Comparison of ENCODE assay signal across 9 cellular contexts in genomic region chr10:88114368-88114767, GRCh38.
A peak's percentile ranks its signal among the peaks of the same experiment; 100 is the strongest.
DNase-seq lines count a peak whose midpoint lies in the region; ATAC-seq, FAIRE-seq and TF ChIP-seq lines count a peak whose summit lies in the region.
"Had no signal": no experiment of that assay in that cellular context is flagged by ENCODE, and none has a peak within 500 bp of the region (broad histone marks: within the 10 kb centered on the region; RNA-seq: fewer than 3 reads in every experiment).

No MANE protein-coding gene starts in this region.

- H3K4me2 ChIP-seq in GM23338: no peak overlapping the region

- no peak overlapping the region for H3K4me3 ChIP-seq in GM23338
- H3K4me3 ChIP-seq in dorsolateral prefrontal cortex: no peak overlapping the region

- H3K9me3 Mint-ChIP-seq in GM23338: no peaks in the 10 kb centered on the region
- H3K9me3 Mint-ChIP-seq: natural killer cell treated with Interleukin-12 subunit alpha and Interleukin-12 subunit beta and Interleukin-15 and Interleukin-18, amount 100 ng/mL, for 72 hours had no signal

- no peaks in the 10 kb centered on the region for H3F3A ChIP-seq in GM23338 (replicated peaks; ENCODE audit: low read depth)

- H3K27ac ChIP-seq in GM23338 (ENCODE audit: low read depth): no peak overlapping the region
- no peak overlapping the region for H3K27ac ChIP-seq in dorsolateral prefrontal cortex

- no peak for FAIRE-seq in urothelium cell line (lab: Jason Lieb, UNC)

- peak; percentile 92 for ATAC-seq in GM23338
- no peak for ATAC-seq in HG03457 (IDR thresholded peaks at IDR 0.05; ENCODE audit: unreplicated experiment)

- H3K36me3 Mint-ChIP-seq in GM23338 (ENCODE audit: low read depth): no peaks in the 10 kb centered on the region
- H3K36me3 Mint-ChIP-seq: natural killer cell treated with Interleukin-12 subunit alpha and Interleukin-12 subunit beta and Interleukin-15 and Interleukin-18, amount 100 ng/mL, for 72 hours had no signal

- H3K79me2 ChIP-seq in GM23338 (replicated peaks; ENCODE audit: insufficient read depth): no peaks in the 10 kb centered on the region

- peak; percentile 21 for DNase-seq in DMS 273 treated with DMSO at 0.1 percent for 48 hours (lab: John Stamatoyannopoulos, UW)
- peak; percentile 71 for DNase-seq in GM23338 (ENCODE audit: low spot score)
- DNase-seq in NCI-H526 (lab: John Stamatoyannopoulos, UW): peak; percentile 7 to 57
- DNase-seq in dorsolateral prefrontal cortex: peak in 2 of 10 donors; percentile 7 to 10
- DNase-seq in myocyte (ENCODE audit: low read depth): peak; percentile 23
- no peak for DNase-seq in NCI-H774 (lab: John Stamatoyannopoulos, UW)
- no peak for DNase-seq in urothelium cell line (ENCODE audit: low spot score)

- peaks cover 9% of the 10 kb centered on the region for H3K4me1 Mint-ChIP-seq in GM23338

- H3K27ac Mint-ChIP-seq in GM23338: no peak overlapping the region
- H3K27ac Mint-ChIP-seq: natural killer cell treated with Interleukin-12 subunit alpha and Interleukin-12 subunit beta and Interleukin-15 and Interleukin-18, amount 100 ng/mL, for 72 hours had no signal

- H3K27me3 ChIP-seq in GM23338 (ENCODE audit: insufficient read depth) (no peaks in the 10 kb centered on the region), dorsolateral prefrontal cortex (peaks cover 0 to 3% (median 0%) of the 10 kb centered on the region in 45 donors)

- peaks cover 2% of the 10 kb centered on the region for H3K27me3 Mint-ChIP-seq in GM23338 (ENCODE audit: insufficient read depth, low read depth, poor library complexity)

- peaks cover 8% of the 10 kb centered on the region for H3K9me2 ChIP-seq in GM23338 (ENCODE audit: insufficient read depth)

- no peak overlapping the region for H3K4me3 Mint-ChIP-seq in GM23338
- H3K4me3 Mint-ChIP-seq: natural killer cell treated with Interleukin-12 subunit alpha and Interleukin-12 subunit beta and Interleukin-15 and Interleukin-18, amount 100 ng/mL, for 72 hours had no signal

- H4K20me1 ChIP-seq in GM23338 (replicated peaks; ENCODE audit: insufficient read depth): no peaks in the 10 kb centered on the region

- H3K36me3 ChIP-seq in GM23338 (ENCODE audit: insufficient read depth): no peaks in the 10 kb centered on the region

- H2AFZ ChIP-seq in GM23338: peak overlapping the region; percentile 11; the same call in 1 of the 2 replicates

- H3K4me1 ChIP-seq in GM23338 (ENCODE audit: insufficient read depth): peaks cover 25% of the 10 kb centered on the region

- intact Hi-C loops in dorsolateral prefrontal cortex (cut with DNase I): loop anchor here in 1 of 2 donors (5.0 kb wide), 1 partner anchor 252 kb away; the partner anchor contains the start of genes KLLN and PTEN

- TF ChIP-seq CTCF in GM23338 (conservative IDR thresholded peaks at IDR 0.05; ENCODE audit: low read depth in 2 of 2): peak; percentile 53 to 78
- TF ChIP-seq CTCF in dorsolateral prefrontal cortex (IDR thresholded peaks at IDR 0.05 in 54 of 56, conservative IDR thresholded peaks at IDR 0.05 in 2 of 56; ENCODE audit: low read depth in 1 of 56, partially characterized antibody in 56 of 56): peak in 49 of 56 donors; percentile 20 to 63 (median 40)

TF ChIP-seq in GM23338, 12 proteins besides CTCF, POLR2A, EP300 and RAD21:
- TF ChIP-seq ZNF114 (CRISPR knock-in tag; IDR thresholded peaks at IDR 0.05) (peak; percentile 83), POLR2AphosphoS5 (IDR thresholded peaks at IDR 0.05; ENCODE audit: low read depth) (no peak)
- TF ChIP-seq, protein P1, sequence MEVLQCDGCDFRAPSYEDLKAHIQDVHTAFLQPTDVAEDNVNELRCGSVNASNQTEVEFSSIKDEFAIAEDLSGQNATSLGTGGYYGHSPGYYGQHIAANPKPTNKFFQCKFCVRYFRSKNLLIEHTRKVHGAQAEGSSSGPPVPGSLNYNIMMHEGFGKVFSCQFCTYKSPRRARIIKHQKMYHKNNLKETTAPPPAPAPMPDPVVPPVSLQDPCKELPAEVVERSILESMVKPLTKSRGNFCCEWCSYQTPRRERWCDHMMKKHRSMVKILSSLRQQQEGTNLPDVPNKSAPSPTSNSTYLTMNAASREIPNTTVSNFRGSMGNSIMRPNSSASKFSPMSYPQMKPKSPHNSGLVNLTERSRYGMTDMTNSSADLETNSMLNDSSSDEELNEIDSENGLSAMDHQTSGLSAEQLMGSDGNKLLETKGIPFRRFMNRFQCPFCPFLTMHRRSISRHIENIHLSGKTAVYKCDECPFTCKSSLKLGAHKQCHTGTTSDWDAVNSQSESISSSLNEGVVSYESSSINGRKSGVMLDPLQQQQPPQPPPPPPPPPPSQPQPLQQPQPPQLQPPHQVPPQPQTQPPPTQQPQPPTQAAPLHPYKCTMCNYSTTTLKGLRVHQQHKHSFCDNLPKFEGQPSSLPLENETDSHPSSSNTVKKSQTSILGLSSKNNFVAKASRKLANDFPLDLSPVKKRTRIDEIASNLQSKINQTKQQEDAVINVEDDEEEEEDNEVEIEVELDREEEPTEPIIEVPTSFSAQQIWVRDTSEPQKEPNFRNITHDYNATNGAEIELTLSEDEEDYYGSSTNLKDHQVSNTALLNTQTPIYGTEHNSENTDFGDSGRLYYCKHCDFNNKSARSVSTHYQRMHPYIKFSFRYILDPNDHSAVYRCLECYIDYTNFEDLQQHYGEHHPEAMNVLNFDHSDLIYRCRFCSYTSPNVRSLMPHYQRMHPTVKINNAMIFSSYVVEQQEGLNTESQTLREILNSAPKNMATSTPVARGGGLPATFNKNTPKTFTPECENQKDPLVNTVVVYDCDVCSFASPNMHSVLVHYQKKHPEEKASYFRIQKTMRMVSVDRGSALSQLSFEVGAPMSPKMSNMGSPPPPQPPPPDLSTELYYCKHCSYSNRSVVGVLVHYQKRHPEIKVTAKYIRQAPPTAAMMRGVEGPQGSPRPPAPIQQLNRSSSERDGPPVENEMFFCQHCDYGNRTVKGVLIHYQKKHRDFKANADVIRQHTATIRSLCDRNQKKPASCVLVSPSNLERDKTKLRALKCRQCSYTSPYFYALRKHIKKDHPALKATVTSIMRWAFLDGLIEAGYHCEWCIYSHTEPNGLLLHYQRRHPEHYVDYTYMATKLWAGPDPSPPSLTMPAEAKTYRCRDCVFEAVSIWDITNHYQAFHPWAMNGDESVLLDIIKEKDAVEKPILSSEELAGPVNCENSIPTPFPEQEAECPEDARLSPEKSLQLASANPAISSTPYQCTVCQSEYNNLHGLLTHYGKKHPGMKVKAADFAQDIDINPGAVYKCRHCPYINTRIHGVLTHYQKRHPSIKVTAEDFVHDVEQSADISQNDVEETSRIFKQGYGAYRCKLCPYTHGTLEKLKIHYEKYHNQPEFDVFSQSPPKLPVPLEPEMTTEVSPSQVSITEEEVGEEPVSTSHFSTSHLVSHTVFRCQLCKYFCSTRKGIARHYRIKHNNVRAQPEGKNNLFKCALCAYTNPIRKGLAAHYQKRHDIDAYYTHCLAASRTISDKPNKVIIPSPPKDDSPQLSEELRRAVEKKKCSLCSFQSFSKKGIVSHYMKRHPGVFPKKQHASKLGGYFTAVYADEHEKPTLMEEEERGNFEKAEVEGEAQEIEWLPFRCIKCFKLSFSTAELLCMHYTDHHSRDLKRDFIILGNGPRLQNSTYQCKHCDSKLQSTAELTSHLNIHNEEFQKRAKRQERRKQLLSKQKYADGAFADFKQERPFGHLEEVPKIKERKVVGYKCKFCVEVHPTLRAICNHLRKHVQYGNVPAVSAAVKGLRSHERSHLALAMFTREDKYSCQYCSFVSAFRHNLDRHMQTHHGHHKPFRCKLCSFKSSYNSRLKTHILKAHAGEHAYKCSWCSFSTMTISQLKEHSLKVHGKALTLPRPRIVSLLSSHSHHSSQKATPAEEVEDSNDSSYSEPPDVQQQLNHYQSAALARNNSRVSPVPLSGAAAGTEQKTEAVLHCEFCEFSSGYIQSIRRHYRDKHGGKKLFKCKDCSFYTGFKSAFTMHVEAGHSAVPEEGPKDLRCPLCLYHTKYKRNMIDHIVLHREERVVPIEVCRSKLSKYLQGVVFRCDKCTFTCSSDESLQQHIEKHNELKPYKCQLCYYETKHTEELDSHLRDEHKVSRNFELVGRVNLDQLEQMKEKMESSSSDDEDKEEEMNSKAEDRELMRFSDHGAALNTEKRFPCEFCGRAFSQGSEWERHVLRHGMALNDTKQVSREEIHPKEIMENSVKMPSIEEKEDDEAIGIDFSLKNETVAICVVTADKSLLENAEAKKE (CRISPR knock-in tag; IDR thresholded peaks at IDR 0.05): peak; percentile 98
TF ChIP-seq in GM23338: peak in this region for 2.

Comparison
In these comparisons a context has a peak if more than half of its experiments do, and no peak if none do; other contexts are left out.
1. DNase-seq: peak in DMS 273 treated with DMSO at 0.1 percent for 48 hours (single experiment), GM23338 (single experiment), NCI-H526 (2 of 2) and myocyte (single experiment); none in NCI-H774 (single experiment) and urothelium cell line (single experiment).